Comparison of ENCODE assay signal across 1 cellular context in the genomic region with DNA sequence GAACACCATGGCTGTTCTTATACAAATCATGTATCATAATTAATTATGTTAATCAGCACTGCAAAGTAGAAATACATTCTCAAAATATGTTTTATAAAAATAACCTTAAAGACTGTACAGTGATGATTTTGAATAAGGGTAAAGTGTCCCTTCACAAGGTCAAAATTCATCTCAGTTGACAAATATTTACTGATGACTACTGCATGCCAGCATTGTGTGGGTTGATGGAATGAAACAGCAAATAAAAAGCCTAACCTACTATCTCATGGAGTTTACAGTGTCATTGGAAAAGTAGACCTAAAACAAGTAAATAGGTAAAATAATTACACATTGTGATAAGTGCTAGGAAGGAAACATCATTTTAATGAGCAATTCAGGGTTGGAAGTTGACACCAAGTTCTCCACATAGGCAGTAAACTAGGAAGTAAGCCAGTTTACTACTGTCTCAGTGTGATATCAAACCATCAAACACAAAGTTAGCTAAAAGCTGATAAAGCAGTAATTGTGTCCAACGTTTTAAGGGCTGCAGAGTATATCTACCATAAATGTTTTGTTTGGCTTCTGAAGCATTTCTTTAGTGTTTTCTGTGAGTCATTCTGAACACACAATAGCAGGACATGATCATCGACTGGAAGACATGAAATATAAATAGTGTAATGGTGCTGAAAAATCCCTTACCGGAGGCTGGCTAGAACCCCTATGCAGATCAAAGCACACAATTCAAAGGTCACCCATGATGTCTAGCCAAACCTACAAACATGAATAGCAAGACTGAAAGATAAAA.
TF ChIP-seq lines count a peak whose summit lies in the region.

No MANE protein-coding gene starts in this region.

TF ChIP-seq in HepG2, 621 proteins besides CTCF, POLR2A, EP300 and RAD21 (continued from another document and continues in another):
- TF ChIP-seq, protein P1, sequence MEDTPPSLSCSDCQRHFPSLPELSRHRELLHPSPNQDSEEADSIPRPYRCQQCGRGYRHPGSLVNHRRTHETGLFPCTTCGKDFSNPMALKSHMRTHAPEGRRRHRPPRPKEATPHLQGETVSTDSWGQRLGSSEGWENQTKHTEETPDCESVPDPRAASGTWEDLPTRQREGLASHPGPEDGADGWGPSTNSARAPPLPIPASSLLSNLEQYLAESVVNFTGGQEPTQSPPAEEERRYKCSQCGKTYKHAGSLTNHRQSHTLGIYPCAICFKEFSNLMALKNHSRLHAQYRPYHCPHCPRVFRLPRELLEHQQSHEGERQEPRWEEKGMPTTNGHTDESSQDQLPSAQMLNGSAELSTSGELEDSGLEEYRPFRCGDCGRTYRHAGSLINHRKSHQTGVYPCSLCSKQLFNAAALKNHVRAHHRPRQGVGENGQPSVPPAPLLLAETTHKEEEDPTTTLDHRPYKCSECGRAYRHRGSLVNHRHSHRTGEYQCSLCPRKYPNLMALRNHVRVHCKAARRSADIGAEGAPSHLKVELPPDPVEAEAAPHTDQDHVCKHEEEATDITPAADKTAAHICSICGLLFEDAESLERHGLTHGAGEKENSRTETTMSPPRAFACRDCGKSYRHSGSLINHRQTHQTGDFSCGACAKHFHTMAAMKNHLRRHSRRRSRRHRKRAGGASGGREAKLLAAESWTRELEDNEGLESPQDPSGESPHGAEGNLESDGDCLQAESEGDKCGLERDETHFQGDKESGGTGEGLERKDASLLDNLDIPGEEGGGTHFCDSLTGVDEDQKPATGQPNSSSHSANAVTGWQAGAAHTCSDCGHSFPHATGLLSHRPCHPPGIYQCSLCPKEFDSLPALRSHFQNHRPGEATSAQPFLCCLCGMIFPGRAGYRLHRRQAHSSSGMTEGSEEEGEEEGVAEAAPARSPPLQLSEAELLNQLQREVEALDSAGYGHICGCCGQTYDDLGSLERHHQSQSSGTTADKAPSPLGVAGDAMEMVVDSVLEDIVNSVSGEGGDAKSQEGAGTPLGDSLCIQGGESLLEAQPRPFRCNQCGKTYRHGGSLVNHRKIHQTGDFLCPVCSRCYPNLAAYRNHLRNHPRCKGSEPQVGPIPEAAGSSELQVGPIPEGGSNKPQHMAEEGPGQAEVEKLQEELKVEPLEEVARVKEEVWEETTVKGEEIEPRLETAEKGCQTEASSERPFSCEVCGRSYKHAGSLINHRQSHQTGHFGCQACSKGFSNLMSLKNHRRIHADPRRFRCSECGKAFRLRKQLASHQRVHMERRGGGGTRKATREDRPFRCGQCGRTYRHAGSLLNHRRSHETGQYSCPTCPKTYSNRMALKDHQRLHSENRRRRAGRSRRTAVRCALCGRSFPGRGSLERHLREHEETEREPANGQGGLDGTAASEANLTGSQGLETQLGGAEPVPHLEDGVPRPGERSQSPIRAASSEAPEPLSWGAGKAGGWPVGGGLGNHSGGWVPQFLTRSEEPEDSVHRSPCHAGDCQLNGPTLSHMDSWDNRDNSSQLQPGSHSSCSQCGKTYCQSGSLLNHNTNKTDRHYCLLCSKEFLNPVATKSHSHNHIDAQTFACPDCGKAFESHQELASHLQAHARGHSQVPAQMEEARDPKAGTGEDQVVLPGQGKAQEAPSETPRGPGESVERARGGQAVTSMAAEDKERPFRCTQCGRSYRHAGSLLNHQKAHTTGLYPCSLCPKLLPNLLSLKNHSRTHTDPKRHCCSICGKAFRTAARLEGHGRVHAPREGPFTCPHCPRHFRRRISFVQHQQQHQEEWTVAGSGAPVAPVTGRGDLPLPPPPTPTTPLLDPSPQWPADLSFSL (CRISPR knock-in tag; IDR thresholded peaks at IDR 0.05), result no peak
- TF ChIP-seq HIVEP1 (CRISPR knock-in tag; IDR thresholded peaks at IDR 0.05) (no peak), TCF7 (IDR thresholded peaks at IDR 0.05; ENCODE audit: low read depth) (peak; percentile 85), ZNF674 (CRISPR knock-in tag; IDR thresholded peaks at IDR 0.05; ENCODE audit: low read depth) (no peak), ZNF337 (CRISPR knock-in tag; IDR thresholded peaks at IDR 0.05; ENCODE audit: borderline replicate concordance, low read depth) (no peak), ZNF891 (CRISPR knock-in tag; IDR thresholded peaks at IDR 0.05) (no peak), ZNF234 (CRISPR knock-in tag; conservative IDR thresholded peaks at IDR 0.05) (no peak), KLF16 (CRISPR knock-in tag; IDR thresholded peaks at IDR 0.05) (no peak), KDM1A (CRISPR knock-in tag; IDR thresholded peaks at IDR 0.05) (no peak), DPF2 (CRISPR knock-in tag; IDR thresholded peaks at IDR 0.05; ENCODE audit: borderline replicate concordance, low read depth) (no peak), ISX (CRISPR knock-in tag; conservative IDR thresholded peaks at IDR 0.05) (no peak), ZNF768 (CRISPR knock-in tag; IDR thresholded peaks at IDR 0.05) (no peak), EZH2 (conservative IDR thresholded peaks at IDR 0.05; ENCODE audit: low read depth, low read length) (no peak), ZNF546 (CRISPR knock-in tag; conservative IDR thresholded peaks at IDR 0.05) (no peak), NBN (conservative IDR thresholded peaks at IDR 0.05) (no peak), NFE2L1 (CRISPR knock-in tag; IDR thresholded peaks at IDR 0.05; ENCODE audit: borderline replicate concordance) (no peak), ZNF253 (CRISPR knock-in tag; IDR thresholded peaks at IDR 0.05; ENCODE audit: borderline replicate concordance) (no peak), ARNT (IDR thresholded peaks at IDR 0.05) (no peak), KDM4B (CRISPR knock-in tag; IDR thresholded peaks at IDR 0.05) (no peak), RNF2 (conservative IDR thresholded peaks at IDR 0.05; ENCODE audit: low read depth) (no peak), HNF4G (IDR thresholded peaks at IDR 0.05; ENCODE audit: borderline replicate concordance, low read depth, low read length) (peak; percentile 38; the same call in 1 of the 2 replicates), HNF4G (CRISPR knock-in tag; IDR thresholded peaks at IDR 0.05; ENCODE audit: borderline replicate concordance, low read depth) (no peak), JUN (CRISPR knock-in tag; IDR thresholded peaks at IDR 0.05) (no peak), ZNF670 (CRISPR knock-in tag; IDR thresholded peaks at IDR 0.05; ENCODE audit: borderline replicate concordance) (no peak), ZNF317 (CRISPR knock-in tag; IDR thresholded peaks at IDR 0.05) (no peak), ZNF20 (CRISPR knock-in tag; IDR thresholded peaks at IDR 0.05) (no peak), DNMT3B (CRISPR knock-in tag; conservative IDR thresholded peaks at IDR 0.05) (no peak), JARID2 (CRISPR knock-in tag; IDR thresholded peaks at IDR 0.05; ENCODE audit: insufficient replicate concordance) (no peak), ZNF709 (CRISPR knock-in tag; IDR thresholded peaks at IDR 0.05) (no peak), NCOR1 (IDR thresholded peaks at IDR 0.05; ENCODE audit: borderline replicate concordance, low read length) (peak; percentile 64; the same call in 1 of the 2 replicates), ZNF484 (CRISPR knock-in tag; IDR thresholded peaks at IDR 0.05; ENCODE audit: borderline replicate concordance, low read depth) (no peak), SSRP1 (CRISPR knock-in tag; IDR thresholded peaks at IDR 0.05) (0 out of 2 replicates have a peak, but pooled peaks have one; percentile 28), PCBP1 (IDR thresholded peaks at IDR 0.05; ENCODE audit: borderline replicate concordance, low read depth, low read length) (no peak), MATR3 (CRISPR knock-in tag; IDR thresholded peaks at IDR 0.05) (no peak), FOXP1 (IDR thresholded peaks at IDR 0.05) (no peak), FOXP1 (CRISPR knock-in tag; IDR thresholded peaks at IDR 0.05) (peak; percentile 53; the same call in 1 of the 2 replicates), FLYWCH1 (CRISPR knock-in tag; IDR thresholded peaks at IDR 0.05) (no peak)
- TF ChIP-seq, protein P2, sequence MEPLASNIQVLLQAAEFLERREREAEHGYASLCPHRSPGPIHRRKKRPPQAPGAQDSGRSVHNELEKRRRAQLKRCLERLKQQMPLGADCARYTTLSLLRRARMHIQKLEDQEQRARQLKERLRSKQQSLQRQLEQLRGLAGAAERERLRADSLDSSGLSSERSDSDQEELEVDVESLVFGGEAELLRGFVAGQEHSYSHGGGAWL (CRISPR knock-in tag; IDR thresholded peaks at IDR 0.05), result no peak
- TF ChIP-seq, protein P3, sequence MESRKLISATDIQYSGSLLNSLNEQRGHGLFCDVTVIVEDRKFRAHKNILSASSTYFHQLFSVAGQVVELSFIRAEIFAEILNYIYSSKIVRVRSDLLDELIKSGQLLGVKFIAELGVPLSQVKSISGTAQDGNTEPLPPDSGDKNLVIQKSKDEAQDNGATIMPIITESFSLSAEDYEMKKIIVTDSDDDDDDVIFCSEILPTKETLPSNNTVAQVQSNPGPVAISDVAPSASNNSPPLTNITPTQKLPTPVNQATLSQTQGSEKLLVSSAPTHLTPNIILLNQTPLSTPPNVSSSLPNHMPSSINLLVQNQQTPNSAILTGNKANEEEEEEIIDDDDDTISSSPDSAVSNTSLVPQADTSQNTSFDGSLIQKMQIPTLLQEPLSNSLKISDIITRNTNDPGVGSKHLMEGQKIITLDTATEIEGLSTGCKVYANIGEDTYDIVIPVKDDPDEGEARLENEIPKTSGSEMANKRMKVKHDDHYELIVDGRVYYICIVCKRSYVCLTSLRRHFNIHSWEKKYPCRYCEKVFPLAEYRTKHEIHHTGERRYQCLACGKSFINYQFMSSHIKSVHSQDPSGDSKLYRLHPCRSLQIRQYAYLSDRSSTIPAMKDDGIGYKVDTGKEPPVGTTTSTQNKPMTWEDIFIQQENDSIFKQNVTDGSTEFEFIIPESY (CRISPR knock-in tag; IDR thresholded peaks at IDR 0.05), result no peak
- TF ChIP-seq, protein P4, sequence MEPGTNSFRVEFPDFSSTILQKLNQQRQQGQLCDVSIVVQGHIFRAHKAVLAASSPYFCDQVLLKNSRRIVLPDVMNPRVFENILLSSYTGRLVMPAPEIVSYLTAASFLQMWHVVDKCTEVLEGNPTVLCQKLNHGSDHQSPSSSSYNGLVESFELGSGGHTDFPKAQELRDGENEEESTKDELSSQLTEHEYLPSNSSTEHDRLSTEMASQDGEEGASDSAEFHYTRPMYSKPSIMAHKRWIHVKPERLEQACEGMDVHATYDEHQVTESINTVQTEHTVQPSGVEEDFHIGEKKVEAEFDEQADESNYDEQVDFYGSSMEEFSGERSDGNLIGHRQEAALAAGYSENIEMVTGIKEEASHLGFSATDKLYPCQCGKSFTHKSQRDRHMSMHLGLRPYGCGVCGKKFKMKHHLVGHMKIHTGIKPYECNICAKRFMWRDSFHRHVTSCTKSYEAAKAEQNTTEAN (CRISPR knock-in tag; conservative IDR thresholded peaks at IDR 0.05), result no peak
- TF ChIP-seq, protein P5, sequence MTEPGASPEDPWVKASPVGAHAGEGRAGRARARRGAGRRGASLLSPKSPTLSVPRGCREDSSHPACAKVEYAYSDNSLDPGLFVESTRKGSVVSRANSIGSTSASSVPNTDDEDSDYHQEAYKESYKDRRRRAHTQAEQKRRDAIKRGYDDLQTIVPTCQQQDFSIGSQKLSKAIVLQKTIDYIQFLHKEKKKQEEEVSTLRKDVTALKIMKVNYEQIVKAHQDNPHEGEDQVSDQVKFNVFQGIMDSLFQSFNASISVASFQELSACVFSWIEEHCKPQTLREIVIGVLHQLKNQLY (CRISPR knock-in tag; IDR thresholded peaks at IDR 0.05), result peak; percentile 8; the same call in 1 of the 2 replicates
- TF ChIP-seq, protein P6, sequence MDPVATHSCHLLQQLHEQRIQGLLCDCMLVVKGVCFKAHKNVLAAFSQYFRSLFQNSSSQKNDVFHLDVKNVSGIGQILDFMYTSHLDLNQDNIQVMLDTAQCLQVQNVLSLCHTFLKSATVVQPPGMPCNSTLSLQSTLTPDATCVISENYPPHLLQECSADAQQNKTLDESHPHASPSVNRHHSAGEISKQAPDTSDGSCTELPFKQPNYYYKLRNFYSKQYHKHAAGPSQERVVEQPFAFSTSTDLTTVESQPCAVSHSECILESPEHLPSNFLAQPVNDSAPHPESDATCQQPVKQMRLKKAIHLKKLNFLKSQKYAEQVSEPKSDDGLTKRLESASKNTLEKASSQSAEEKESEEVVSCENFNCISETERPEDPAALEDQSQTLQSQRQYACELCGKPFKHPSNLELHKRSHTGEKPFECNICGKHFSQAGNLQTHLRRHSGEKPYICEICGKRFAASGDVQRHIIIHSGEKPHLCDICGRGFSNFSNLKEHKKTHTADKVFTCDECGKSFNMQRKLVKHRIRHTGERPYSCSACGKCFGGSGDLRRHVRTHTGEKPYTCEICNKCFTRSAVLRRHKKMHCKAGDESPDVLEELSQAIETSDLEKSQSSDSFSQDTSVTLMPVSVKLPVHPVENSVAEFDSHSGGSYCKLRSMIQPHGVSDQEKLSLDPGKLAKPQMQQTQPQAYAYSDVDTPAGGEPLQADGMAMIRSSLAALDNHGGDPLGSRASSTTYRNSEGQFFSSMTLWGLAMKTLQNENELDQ (CRISPR knock-in tag; IDR thresholded peaks at IDR 0.05; ENCODE audit: borderline replicate concordance), result no peak
- TF ChIP-seq, protein P7, sequence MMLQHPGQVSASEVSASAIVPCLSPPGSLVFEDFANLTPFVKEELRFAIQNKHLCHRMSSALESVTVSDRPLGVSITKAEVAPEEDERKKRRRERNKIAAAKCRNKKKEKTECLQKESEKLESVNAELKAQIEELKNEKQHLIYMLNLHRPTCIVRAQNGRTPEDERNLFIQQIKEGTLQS (CRISPR knock-in tag; IDR thresholded peaks at IDR 0.05), result no peak
- TF ChIP-seq, protein P8, sequence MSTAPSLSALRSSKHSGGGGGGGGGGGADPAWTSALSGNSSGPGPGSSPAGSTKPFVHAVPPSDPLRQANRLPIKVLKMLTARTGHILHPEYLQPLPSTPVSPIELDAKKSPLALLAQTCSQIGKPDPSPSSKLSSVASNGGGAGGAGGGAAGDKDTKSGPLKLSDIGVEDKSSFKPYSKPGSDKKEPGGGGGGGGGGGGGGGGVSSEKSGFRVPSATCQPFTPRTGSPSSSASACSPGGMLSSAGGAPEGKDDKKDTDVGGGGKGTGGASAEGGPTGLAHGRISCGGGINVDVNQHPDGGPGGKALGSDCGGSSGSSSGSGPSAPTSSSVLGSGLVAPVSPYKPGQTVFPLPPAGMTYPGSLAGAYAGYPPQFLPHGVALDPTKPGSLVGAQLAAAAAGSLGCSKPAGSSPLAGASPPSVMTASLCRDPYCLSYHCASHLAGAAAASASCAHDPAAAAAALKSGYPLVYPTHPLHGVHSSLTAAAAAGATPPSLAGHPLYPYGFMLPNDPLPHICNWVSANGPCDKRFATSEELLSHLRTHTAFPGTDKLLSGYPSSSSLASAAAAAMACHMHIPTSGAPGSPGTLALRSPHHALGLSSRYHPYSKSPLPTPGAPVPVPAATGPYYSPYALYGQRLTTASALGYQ (CRISPR knock-in tag; IDR thresholded peaks at IDR 0.05), result no peak; the same call in 1 of the 2 replicates
- TF ChIP-seq, protein P9, sequence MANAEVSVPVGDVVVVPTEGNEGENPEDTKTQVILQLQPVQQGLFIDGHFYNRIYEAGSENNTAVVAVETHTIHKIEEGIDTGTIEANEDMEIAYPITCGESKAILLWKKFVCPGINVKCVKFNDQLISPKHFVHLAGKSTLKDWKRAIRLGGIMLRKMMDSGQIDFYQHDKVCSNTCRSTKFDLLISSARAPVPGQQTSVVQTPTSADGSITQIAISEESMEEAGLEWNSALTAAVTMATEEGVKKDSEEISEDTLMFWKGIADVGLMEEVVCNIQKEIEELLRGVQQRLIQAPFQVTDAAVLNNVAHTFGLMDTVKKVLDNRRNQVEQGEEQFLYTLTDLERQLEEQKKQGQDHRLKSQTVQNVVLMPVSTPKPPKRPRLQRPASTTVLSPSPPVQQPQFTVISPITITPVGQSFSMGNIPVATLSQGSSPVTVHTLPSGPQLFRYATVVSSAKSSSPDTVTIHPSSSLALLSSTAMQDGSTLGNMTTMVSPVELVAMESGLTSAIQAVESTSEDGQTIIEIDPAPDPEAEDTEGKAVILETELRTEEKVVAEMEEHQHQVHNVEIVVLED (CRISPR knock-in tag; IDR thresholded peaks at IDR 0.05; ENCODE audit: borderline replicate concordance), result no peak
